In the genomic region with DNA sequence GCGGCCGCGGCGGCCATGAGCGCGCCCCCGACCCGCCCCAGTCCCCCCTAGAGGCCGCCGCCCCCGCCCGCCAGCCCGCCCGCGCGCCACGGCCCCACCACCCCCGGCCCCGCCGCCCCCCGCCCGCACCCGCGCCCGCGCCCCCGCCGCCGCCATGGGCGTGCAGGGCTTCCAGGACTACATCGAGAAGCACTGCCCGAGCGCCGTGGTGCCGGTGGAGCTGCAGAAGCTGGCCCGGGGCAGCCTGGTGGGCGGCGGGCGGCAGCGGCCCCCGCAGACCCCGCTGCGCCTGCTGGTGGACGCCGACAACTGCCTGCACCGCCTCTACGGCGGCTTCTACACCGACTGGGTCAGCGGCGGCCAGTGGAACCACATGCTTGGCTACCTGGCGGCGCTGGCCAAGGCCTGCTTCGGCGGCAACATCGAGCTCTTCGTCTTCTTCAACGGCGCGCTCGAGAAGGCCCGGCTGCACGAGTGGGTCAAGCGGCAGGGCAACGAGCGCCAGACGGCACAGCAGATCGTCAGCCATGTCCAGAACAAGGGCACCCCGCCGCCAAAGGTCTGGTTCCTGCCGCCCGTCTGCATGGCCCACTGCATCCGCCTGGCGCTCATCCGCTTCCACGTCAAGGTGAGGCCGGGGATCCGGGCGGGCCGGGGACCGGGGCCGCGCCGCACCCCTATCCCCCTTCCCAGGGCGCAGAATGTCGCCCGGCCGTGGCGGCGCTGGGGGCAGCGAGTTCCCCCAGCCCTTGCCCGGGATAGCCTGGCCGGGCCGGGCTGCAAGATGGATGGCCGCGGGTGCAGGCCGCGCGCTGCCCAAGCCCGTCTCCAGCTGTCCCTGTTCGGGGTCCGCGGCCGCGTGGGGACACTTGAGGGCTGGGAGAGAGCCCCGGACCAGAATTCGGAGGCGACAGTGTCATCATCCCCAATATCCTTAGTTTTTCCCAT, we compare ENCODE assay signal across 1 cellular context.
TF ChIP-seq lines count a peak whose summit lies in the region.

No MANE protein-coding gene starts in this region.

TF ChIP-seq in HepG2, 621 proteins besides CTCF, POLR2A, EP300 and RAD21 (continued from another document and continues in another):
- TF ChIP-seq, protein P1, sequence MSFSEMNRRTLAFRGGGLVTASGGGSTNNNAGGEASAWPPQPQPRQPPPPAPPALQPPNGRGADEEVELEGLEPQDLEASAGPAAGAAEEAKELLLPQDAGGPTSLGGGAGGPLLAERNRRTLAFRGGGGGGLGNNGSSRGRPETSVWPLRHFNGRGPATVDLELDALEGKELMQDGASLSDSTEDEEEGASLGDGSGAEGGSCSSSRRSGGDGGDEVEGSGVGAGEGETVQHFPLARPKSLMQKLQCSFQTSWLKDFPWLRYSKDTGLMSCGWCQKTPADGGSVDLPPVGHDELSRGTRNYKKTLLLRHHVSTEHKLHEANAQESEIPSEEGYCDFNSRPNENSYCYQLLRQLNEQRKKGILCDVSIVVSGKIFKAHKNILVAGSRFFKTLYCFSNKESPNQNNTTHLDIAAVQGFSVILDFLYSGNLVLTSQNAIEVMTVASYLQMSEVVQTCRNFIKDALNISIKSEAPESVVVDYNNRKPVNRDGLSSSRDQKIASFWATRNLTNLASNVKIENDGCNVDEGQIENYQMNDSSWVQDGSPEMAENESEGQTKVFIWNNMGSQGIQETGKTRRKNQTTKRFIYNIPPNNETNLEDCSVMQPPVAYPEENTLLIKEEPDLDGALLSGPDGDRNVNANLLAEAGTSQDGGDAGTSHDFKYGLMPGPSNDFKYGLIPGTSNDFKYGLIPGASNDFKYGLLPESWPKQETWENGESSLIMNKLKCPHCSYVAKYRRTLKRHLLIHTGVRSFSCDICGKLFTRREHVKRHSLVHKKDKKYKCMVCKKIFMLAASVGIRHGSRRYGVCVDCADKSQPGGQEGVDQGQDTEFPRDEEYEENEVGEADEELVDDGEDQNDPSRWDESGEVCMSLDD (CRISPR knock-in tag; IDR thresholded peaks at IDR 0.05; ENCODE audit: borderline replicate concordance): no peak
- TF ChIP-seq, protein P2, sequence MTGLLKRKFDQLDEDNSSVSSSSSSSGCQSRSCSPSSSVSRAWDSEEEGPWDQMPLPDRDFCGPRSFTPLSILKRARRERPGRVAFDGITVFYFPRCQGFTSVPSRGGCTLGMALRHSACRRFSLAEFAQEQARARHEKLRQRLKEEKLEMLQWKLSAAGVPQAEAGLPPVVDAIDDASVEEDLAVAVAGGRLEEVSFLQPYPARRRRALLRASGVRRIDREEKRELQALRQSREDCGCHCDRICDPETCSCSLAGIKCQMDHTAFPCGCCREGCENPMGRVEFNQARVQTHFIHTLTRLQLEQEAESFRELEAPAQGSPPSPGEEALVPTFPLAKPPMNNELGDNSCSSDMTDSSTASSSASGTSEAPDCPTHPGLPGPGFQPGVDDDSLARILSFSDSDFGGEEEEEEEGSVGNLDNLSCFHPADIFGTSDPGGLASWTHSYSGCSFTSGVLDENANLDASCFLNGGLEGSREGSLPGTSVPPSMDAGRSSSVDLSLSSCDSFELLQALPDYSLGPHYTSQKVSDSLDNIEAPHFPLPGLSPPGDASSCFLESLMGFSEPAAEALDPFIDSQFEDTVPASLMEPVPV (CRISPR knock-in tag; IDR thresholded peaks at IDR 0.05): no peak; the same call in 1 of the 2 replicates
- TF ChIP-seq, protein P3, sequence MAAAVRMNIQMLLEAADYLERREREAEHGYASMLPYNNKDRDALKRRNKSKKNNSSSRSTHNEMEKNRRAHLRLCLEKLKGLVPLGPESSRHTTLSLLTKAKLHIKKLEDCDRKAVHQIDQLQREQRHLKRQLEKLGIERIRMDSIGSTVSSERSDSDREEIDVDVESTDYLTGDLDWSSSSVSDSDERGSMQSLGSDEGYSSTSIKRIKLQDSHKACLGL (CRISPR knock-in tag; IDR thresholded peaks at IDR 0.05): peak; percentile 44; the same call in 1 of the 2 replicates
- TF ChIP-seq NFRKB (IDR thresholded peaks at IDR 0.05): no peak
- TF ChIP-seq ZNF549 (CRISPR knock-in tag; IDR thresholded peaks at IDR 0.05): no peak
- TF ChIP-seq GATAD1 (CRISPR knock-in tag; IDR thresholded peaks at IDR 0.05): no peak
- TF ChIP-seq ONECUT2 (CRISPR knock-in tag; IDR thresholded peaks at IDR 0.05): no peak
- no peak for TF ChIP-seq ZNF235 (CRISPR knock-in tag; IDR thresholded peaks at IDR 0.05; ENCODE audit: borderline replicate concordance)
- TF ChIP-seq NCOR1 (IDR thresholded peaks at IDR 0.05; ENCODE audit: borderline replicate concordance, low read length): no peak
- TF ChIP-seq, protein P4, sequence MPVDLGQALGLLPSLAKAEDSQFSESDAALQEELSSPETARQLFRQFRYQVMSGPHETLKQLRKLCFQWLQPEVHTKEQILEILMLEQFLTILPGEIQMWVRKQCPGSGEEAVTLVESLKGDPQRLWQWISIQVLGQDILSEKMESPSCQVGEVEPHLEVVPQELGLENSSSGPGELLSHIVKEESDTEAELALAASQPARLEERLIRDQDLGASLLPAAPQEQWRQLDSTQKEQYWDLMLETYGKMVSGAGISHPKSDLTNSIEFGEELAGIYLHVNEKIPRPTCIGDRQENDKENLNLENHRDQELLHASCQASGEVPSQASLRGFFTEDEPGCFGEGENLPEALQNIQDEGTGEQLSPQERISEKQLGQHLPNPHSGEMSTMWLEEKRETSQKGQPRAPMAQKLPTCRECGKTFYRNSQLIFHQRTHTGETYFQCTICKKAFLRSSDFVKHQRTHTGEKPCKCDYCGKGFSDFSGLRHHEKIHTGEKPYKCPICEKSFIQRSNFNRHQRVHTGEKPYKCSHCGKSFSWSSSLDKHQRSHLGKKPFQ (CRISPR knock-in tag; IDR thresholded peaks at IDR 0.05; ENCODE audit: insufficient replicate concordance): peak; percentile 84
- TF ChIP-seq FOXM1 (CRISPR knock-in tag; IDR thresholded peaks at IDR 0.05): no peak
- no peak for TF ChIP-seq FLYWCH1 (CRISPR knock-in tag; IDR thresholded peaks at IDR 0.05)
- TF ChIP-seq, protein P5, sequence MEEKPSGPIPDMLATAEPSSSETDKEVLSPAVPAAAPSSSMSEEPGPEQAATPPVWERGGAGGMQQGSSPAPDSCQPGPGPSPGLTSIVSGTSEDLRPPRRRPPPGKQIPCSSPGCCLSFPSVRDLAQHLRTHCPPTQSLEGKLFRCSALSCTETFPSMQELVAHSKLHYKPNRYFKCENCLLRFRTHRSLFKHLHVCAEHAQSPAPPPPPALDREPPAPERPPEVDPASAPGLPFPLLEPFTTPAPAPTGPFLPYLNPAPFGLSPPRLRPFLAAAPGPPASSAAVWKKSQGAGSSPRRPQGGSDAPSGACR (CRISPR knock-in tag; IDR thresholded peaks at IDR 0.05): peak; percentile 63; the same call in 1 of the 2 replicates
- peak; percentile 75; the same call in 1 of the 2 replicates for TF ChIP-seq ZNF547 (CRISPR knock-in tag; IDR thresholded peaks at IDR 0.05)
- no peak for TF ChIP-seq ZNF143 (CRISPR knock-in tag; IDR thresholded peaks at IDR 0.05)
- TF ChIP-seq MYNN (CRISPR knock-in tag; IDR thresholded peaks at IDR 0.05; ENCODE audit: low read depth): no peak
- no peak for TF ChIP-seq STAT5B (CRISPR knock-in tag; IDR thresholded peaks at IDR 0.05)
- TF ChIP-seq, protein P6, sequence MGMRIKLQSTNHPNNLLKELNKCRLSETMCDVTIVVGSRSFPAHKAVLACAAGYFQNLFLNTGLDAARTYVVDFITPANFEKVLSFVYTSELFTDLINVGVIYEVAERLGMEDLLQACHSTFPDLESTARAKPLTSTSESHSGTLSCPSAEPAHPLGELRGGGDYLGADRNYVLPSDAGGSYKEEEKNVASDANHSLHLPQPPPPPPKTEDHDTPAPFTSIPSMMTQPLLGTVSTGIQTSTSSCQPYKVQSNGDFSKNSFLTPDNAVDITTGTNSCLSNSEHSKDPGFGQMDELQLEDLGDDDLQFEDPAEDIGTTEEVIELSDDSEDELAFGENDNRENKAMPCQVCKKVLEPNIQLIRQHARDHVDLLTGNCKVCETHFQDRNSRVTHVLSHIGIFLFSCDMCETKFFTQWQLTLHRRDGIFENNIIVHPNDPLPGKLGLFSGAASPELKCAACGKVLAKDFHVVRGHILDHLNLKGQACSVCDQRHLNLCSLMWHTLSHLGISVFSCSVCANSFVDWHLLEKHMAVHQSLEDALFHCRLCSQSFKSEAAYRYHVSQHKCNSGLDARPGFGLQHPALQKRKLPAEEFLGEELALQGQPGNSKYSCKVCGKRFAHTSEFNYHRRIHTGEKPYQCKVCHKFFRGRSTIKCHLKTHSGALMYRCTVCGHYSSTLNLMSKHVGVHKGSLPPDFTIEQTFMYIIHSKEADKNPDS (CRISPR knock-in tag; IDR thresholded peaks at IDR 0.05): no peak
- TF ChIP-seq RBM39 (IDR thresholded peaks at IDR 0.05; ENCODE audit: low read depth, low read length, poor library complexity, severe bottlenecking): peak; percentile 42
- peak; percentile 23; the same call in 1 of the 2 replicates for TF ChIP-seq ZNF138 (CRISPR knock-in tag; IDR thresholded peaks at IDR 0.05; ENCODE audit: low read depth)
- TF ChIP-seq ZMAT3 (CRISPR knock-in tag; conservative IDR thresholded peaks at IDR 0.05): peak; percentile 87
- 0 out of 2 replicates have a peak, but pooled peaks have one; percentile 40 for TF ChIP-seq ZNF431 (CRISPR knock-in tag; IDR thresholded peaks at IDR 0.05; ENCODE audit: borderline replicate concordance, low read depth)
- TF ChIP-seq, protein P7, sequence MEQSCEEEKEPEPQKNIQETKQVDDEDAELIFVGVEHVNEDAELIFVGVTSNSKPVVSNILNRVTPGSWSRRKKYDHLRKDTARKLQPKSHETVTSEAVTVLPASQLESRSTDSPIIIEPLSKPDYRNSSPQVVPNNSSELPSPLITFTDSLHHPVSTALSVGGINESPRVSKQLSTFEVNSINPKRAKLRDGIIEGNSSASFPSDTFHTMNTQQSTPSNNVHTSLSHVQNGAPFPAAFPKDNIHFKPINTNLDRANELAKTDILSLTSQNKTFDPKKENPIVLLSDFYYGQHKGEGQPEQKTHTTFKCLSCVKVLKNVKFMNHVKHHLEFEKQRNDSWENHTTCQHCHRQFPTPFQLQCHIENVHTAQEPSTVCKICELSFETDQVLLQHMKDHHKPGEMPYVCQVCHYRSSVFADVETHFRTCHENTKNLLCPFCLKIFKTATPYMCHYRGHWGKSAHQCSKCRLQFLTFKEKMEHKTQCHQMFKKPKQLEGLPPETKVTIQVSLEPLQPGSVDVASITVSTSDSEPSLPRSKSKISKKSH (CRISPR knock-in tag; IDR thresholded peaks at IDR 0.05; ENCODE audit: borderline replicate concordance): peak; percentile 87
- peak; percentile 64; the same call in 1 of the 2 replicates for TF ChIP-seq ZNF891 (CRISPR knock-in tag; IDR thresholded peaks at IDR 0.05)
- TF ChIP-seq, protein P8, sequence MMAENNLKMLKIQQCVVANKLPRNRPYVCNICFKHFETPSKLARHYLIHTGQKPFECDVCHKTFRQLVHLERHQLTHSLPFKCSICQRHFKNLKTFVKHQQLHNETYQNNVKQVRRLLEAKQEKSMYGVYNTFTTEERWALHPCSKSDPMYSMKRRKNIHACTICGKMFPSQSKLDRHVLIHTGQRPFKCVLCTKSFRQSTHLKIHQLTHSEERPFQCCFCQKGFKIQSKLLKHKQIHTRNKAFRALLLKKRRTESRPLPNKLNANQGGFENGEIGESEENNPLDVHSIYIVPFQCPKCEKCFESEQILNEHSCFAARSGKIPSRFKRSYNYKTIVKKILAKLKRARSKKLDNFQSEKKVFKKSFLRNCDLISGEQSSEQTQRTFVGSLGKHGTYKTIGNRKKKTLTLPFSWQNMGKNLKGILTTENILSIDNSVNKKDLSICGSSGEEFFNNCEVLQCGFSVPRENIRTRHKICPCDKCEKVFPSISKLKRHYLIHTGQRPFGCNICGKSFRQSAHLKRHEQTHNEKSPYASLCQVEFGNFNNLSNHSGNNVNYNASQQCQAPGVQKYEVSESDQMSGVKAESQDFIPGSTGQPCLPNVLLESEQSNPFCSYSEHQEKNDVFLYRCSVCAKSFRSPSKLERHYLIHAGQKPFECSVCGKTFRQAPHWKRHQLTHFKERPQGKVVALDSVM (CRISPR knock-in tag; IDR thresholded peaks at IDR 0.05): no peak
- no peak for TF ChIP-seq ZNF850 (CRISPR knock-in tag; conservative IDR thresholded peaks at IDR 0.05)
- no peak for TF ChIP-seq ERF (CRISPR knock-in tag; IDR thresholded peaks at IDR 0.05)
- TF ChIP-seq ZNF496 (CRISPR knock-in tag; IDR thresholded peaks at IDR 0.05; ENCODE audit: insufficient replicate concordance): no peak
- TF ChIP-seq, protein P9, sequence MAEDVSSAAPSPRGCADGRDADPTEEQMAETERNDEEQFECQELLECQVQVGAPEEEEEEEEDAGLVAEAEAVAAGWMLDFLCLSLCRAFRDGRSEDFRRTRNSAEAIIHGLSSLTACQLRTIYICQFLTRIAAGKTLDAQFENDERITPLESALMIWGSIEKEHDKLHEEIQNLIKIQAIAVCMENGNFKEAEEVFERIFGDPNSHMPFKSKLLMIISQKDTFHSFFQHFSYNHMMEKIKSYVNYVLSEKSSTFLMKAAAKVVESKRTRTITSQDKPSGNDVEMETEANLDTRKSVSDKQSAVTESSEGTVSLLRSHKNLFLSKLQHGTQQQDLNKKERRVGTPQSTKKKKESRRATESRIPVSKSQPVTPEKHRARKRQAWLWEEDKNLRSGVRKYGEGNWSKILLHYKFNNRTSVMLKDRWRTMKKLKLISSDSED (CRISPR knock-in tag; IDR thresholded peaks at IDR 0.05): no peak
- no peak for TF ChIP-seq ZFP62 (CRISPR knock-in tag; IDR thresholded peaks at IDR 0.05)
- TF ChIP-seq ATF1 (CRISPR knock-in tag; IDR thresholded peaks at IDR 0.05): no peak
- TF ChIP-seq MXI1 (IDR thresholded peaks at IDR 0.05; ENCODE audit: borderline replicate concordance, low read depth, low read length): no peak
- TF ChIP-seq, protein P10, sequence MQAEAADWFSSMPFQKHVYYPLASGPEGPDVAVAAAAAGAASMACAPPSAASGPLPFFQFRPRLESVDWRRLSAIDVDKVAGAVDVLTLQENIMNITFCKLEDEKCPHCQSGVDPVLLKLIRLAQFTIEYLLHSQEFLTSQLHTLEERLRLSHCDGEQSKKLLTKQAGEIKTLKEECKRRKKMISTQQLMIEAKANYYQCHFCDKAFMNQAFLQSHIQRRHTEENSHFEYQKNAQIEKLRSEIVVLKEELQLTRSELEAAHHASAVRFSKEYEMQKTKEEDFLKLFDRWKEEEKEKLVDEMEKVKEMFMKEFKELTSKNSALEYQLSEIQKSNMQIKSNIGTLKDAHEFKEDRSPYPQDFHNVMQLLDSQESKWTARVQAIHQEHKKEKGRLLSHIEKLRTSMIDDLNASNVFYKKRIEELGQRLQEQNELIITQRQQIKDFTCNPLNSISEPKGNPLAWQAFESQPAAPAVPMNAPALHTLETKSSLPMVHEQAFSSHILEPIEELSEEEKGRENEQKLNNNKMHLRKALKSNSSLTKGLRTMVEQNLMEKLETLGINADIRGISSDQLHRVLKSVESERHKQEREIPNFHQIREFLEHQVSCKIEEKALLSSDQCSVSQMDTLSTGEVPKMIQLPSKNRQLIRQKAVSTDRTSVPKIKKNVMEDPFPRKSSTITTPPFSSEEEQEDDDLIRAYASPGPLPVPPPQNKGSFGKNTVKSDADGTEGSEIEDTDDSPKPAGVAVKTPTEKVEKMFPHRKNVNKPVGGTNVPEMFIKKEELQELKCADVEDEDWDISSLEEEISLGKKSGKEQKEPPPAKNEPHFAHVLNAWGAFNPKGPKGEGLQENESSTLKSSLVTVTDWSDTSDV (CRISPR knock-in tag; IDR thresholded peaks at IDR 0.05): no peak
- TF ChIP-seq, protein P11, sequence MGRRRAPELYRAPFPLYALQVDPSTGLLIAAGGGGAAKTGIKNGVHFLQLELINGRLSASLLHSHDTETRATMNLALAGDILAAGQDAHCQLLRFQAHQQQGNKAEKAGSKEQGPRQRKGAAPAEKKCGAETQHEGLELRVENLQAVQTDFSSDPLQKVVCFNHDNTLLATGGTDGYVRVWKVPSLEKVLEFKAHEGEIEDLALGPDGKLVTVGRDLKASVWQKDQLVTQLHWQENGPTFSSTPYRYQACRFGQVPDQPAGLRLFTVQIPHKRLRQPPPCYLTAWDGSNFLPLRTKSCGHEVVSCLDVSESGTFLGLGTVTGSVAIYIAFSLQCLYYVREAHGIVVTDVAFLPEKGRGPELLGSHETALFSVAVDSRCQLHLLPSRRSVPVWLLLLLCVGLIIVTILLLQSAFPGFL (CRISPR knock-in tag; IDR thresholded peaks at IDR 0.05): no peak
- no peak for TF ChIP-seq ZSCAN9 (CRISPR knock-in tag; IDR thresholded peaks at IDR 0.05; ENCODE audit: borderline replicate concordance)
- no peak for TF ChIP-seq ZNF720 (CRISPR knock-in tag; IDR thresholded peaks at IDR 0.05)
